ENCODE assay signal across 19 cellular contexts in genomic region chr10:58817499-58817898, GRCh38.
DNase-seq lines count a peak whose midpoint lies in the region; ATAC-seq and TF ChIP-seq lines count a peak whose summit lies in the region.
"Had no signal": no experiment of that assay in that cellular context is flagged by ENCODE, and none has a peak within 500 bp of the region (broad histone marks: within the 10 kb centered on the region; RNA-seq: fewer than 3 reads in every experiment).

No MANE protein-coding gene starts in this region.

- H3K4me1 ChIP-seq in mesodermal cell (ENCODE audit: control insufficient read depth, insufficient read depth, low read length, poor library complexity, severe bottlenecking), result peaks cover 6% of the 10 kb centered on the region
- no peaks in the 10 kb centered on the region for H3K4me1 ChIP-seq in naive thymus-derived CD4-positive, alpha-beta T cell (ENCODE audit: control insufficient read depth in 2 of 2, insufficient read depth in 2 of 2, low read length in 2 of 2)

- peak; percentile 64 for ATAC-seq in Right ventricle myocardium inferior
- no peak for ATAC-seq in naive thymus-derived CD4-positive, alpha-beta T cell
- ATAC-seq: activated CD8-positive, alpha-beta T cell treated with anti-CD3 and anti-CD28 coated beads for 36 hours; activated T-cell treated with anti-CD3 and anti-CD28 coated beads, Interleukin-2, amount 50 U/mL, for 72 hours; T-cell had no signal

- H3K4me3 ChIP-seq in foreskin fibroblast (ENCODE audit: low read depth in 1 of 2, low read length in 2 of 2) (no peak overlapping the region), mesodermal cell (ENCODE audit: extremely low read depth, insufficient read depth, low read length, poor library complexity, severe bottlenecking) (no peak overlapping the region)
- no peak overlapping the region for H3K4me3 ChIP-seq in naive thymus-derived CD4-positive, alpha-beta T cell (ENCODE audit: low read length)
- H3K4me3 ChIP-seq: ovary, upper lobe of left lung had no signal

- no peaks in the 10 kb centered on the region for H3K9me3 ChIP-seq in mesodermal cell (ENCODE audit: control insufficient read depth, low read length)
- H3K9me3 ChIP-seq in naive thymus-derived CD4-positive, alpha-beta T cell (ENCODE audit: control insufficient read depth in 2 of 3, low read length in 3 of 3), result no peaks in the 10 kb centered on the region
- H3K9me3 ChIP-seq: ovary, upper lobe of left lung had no signal

- H3K4me3 Mint-ChIP-seq in naive thymus-derived CD4-positive, alpha-beta T cell, result no peak overlapping the region
- H3K4me3 Mint-ChIP-seq: activated CD8-positive, alpha-beta T cell treated with anti-CD3 and anti-CD28 coated beads for 36 hours; activated naive CD8-positive, alpha-beta T cell treated with anti-CD3 and anti-CD28 coated beads, Interleukin-2, amount 10 ng/mL, durations not matched to agents 7 days and 5 days; activated T-cell treated with anti-CD3 and anti-CD28 coated beads, Interleukin-2, amount 50 U/mL, for 72 hours; CD14-positive monocyte; T-cell had no signal

- H3K9me3 Mint-ChIP-seq in naive thymus-derived CD4-positive, alpha-beta T cell, result peaks cover 0 to 5% (median 0%) of the 10 kb centered on the region in 11 donors
- H3K9me3 Mint-ChIP-seq: activated CD8-positive, alpha-beta T cell treated with anti-CD3 and anti-CD28 coated beads for 36 hours; activated naive CD8-positive, alpha-beta T cell treated with anti-CD3 and anti-CD28 coated beads, Interleukin-2, amount 10 ng/mL, durations not matched to agents 7 days and 5 days; activated T-cell treated with anti-CD3 and anti-CD28 coated beads, Interleukin-2, amount 50 U/mL, for 72 hours; T-cell had no signal

- no peaks in the 10 kb centered on the region for H3K36me3 ChIP-seq in mesodermal cell (ENCODE audit: control insufficient read depth, insufficient read depth, low read length)
- H3K36me3 ChIP-seq in naive thymus-derived CD4-positive, alpha-beta T cell (ENCODE audit: control insufficient read depth in 2 of 3, insufficient read depth in 3 of 3, low read length in 3 of 3), result no peaks in the 10 kb centered on the region
- H3K36me3 ChIP-seq: ovary, upper lobe of left lung, WERI-Rb-1 had no signal

- no peak for TF ChIP-seq CTCF in foreskin fibroblast (IDR thresholded peaks at IDR 0.05; ENCODE audit: low read depth, low read length)

- POLR2A ChIA-PET in naive thymus-derived CD4-positive, alpha-beta T cell (lab: Charles Lee), result no interaction called here

- no peak overlapping the region for H3K27ac Mint-ChIP-seq in naive thymus-derived CD4-positive, alpha-beta T cell
- H3K27ac Mint-ChIP-seq: activated CD8-positive, alpha-beta T cell treated with anti-CD3 and anti-CD28 coated beads for 36 hours; activated naive CD8-positive, alpha-beta T cell treated with anti-CD3 and anti-CD28 coated beads, Interleukin-2, amount 10 ng/mL, durations not matched to agents 7 days and 5 days; activated T-cell treated with anti-CD3 and anti-CD28 coated beads, Interleukin-2, amount 50 U/mL, for 72 hours; CD14-positive monocyte; T-cell had no signal

- DNase-seq in Right ventricle myocardium inferior (ENCODE audit: missing footprints) (no peak), cardiac septum (ENCODE audit: low spot score) (no peak), foreskin fibroblast (peak; percentile 45 to 66), islet precursor cell (no peak), SK-N-DZ (ENCODE audit: low spot score) (no peak)
- no peak for DNase-seq in naive thymus-derived CD4-positive, alpha-beta T cell
- DNase-seq in activated T-cell treated with anti-CD3 and anti-CD28 coated beads, Interleukin-2, amount 50 U/mL, for 1 hour, result no peak
- DNase-seq: activated CD8-positive, alpha-beta T cell treated with anti-CD3 and anti-CD28 coated beads for 36 hours; activated naive CD8-positive, alpha-beta T cell treated with anti-CD3 and anti-CD28 coated beads, Interleukin-2, amount 10 ng/mL, durations not matched to agents 7 days and 5 days; activated T-cell treated with anti-CD3 and anti-CD28 coated beads, Interleukin-2, amount 50 U/mL, for 72 hours; NK-92 treated with Interleukin-12 subunit alpha and Interleukin-12 subunit beta, amount 100 ng/mL, for 24 hours; ovary; stimulated activated naive CD4-positive, alpha-beta T cell; T-cell; upper lobe of left lung; WERI-Rb-1 had no signal

- intact Hi-C loops in Right ventricle myocardium inferior (cut with DNase I) (no loop called here), cardiac septum (cut with DNase I) (no loop called here)
- intact Hi-C loops in naive thymus-derived CD4-positive, alpha-beta T cell (cut with micrococcal nuclease), result no loop called here

- CTCF ChIA-PET in naive thymus-derived CD4-positive, alpha-beta T cell (lab: Charles Lee), result no interaction called here

- peaks cover 0 to 9% (median 0%) of the 10 kb centered on the region in 5 donors for H3K27me3 Mint-ChIP-seq in naive thymus-derived CD4-positive, alpha-beta T cell
- H3K27me3 Mint-ChIP-seq: activated CD8-positive, alpha-beta T cell treated with anti-CD3 and anti-CD28 coated beads for 36 hours; activated naive CD8-positive, alpha-beta T cell treated with anti-CD3 and anti-CD28 coated beads, Interleukin-2, amount 10 ng/mL, durations not matched to agents 7 days and 5 days; T-cell had no signal

- peak overlapping the region; percentile 10 for H3K27ac ChIP-seq in mesodermal cell (ENCODE audit: low read depth, low read length, severe bottlenecking)
- no peak overlapping the region for H3K27ac ChIP-seq in naive thymus-derived CD4-positive, alpha-beta T cell (ENCODE audit: low read depth, low read length)
- H3K27ac ChIP-seq: RWPE1, upper lobe of left lung, WERI-Rb-1 had no signal

- 54 to 72% methylated on average over 2 of the region's 2 CpGs for WGBS in mesodermal cell (ENCODE audit: insufficient coverage in 2 of 2), 2 experiments

- H3K27me3 ChIP-seq in naive thymus-derived CD4-positive, alpha-beta T cell (ENCODE audit: control insufficient read depth in 2 of 2, insufficient read depth in 2 of 2, low read length in 2 of 2), result no peaks in the 10 kb centered on the region
- H3K27me3 ChIP-seq: ovary, upper lobe of left lung had no signal

- H3K4me1 Mint-ChIP-seq in naive thymus-derived CD4-positive, alpha-beta T cell, result no peaks in the 10 kb centered on the region
- H3K4me1 Mint-ChIP-seq: CD14-positive monocyte, T-cell had no signal

- H3K36me3 Mint-ChIP-seq in naive thymus-derived CD4-positive, alpha-beta T cell, result no peaks in the 10 kb centered on the region
- H3K36me3 Mint-ChIP-seq: activated naive CD8-positive, alpha-beta T cell treated with anti-CD3 and anti-CD28 coated beads, Interleukin-2, amount 10 ng/mL, durations not matched to agents 7 days and 5 days; T-cell had no signal

Comparison
In these comparisons a context has a peak if more than half of its experiments do, and no peak if none do; other contexts are left out.
1. DNase-seq: peak in foreskin fibroblast (2 of 2); none in Right ventricle myocardium inferior (single experiment), cardiac septum (single experiment), islet precursor cell (single experiment), naive thymus-derived CD4-positive, alpha-beta T cell (0 of 9), activated T-cell treated with anti-CD3 and anti-CD28 coated beads, Interleukin-2, amount 50 U/mL, for 1 hour (single experiment) and SK-N-DZ (single experiment).